ENCODE assay signal across 36 cellular contexts in the genomic region with DNA sequence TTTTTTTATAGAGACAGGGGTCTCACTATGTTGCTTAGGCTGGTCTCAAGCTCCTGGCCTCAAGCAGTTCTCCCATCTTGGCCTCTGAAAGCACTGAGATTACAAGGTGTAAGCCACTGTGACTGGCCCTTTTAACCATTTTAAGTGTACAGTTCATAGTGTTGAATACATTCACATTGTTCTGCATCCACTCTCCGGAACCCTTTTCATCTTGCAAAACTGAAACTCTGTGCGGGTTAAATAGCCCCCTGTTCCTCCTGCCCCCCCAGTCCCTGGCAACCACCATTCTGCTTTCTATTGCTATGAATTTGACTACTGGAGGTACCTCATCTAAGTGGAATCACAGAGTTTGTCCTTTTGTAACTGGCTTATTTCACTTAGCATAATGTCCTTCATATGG.
"Had no signal": no experiment of that assay in that cellular context is flagged by ENCODE, and none has a peak within 500 bp of the region (broad histone marks: within the 10 kb centered on the region; RNA-seq: fewer than 3 reads in every experiment).

No MANE protein-coding gene starts in this region.

- ATAC-seq: activated CD8-positive, alpha-beta T cell treated with anti-CD3 and anti-CD28 coated beads for 36 hours; activated naive CD4-positive, alpha-beta T cell treated with anti-CD3 and anti-CD28 coated beads, Interleukin-2, amount 50 U/mL, for 72 hours; activated T-cell treated with anti-CD3 and anti-CD28 coated beads, Interleukin-2, amount 50 U/mL, for 4 hours; activated T-cell treated with anti-CD3 and anti-CD28 coated beads, Interleukin-2, amount 50 U/mL, for 72 hours; activated T-helper 17 cell treated with anti-CD3 and anti-CD28 coated beads, Interleukin-2, amount 50 U/mL, for 72 hours; body of pancreas had no signal

- H3K9me3 Mint-ChIP-seq: activated B cell treated with CpG ODN at 0.5 μM for 24 hours; activated CD4-positive, alpha-beta memory T cell treated with anti-CD3 and anti-CD28 coated beads for 36 hours; activated CD4-positive, alpha-beta T cell treated with anti-CD3 and anti-CD28 coated beads, Interleukin-2, amount 10 ng/mL, durations not matched to agents 24 days and 14 days; activated CD8-positive, alpha-beta T cell treated with anti-CD3 and anti-CD28 coated beads for 36 hours; activated naive CD4-positive, alpha-beta T cell treated with anti-CD3 and anti-CD28 coated beads for 36 hours; activated naive CD4-positive, alpha-beta T cell treated with anti-CD3 and anti-CD28 coated beads, Interleukin-2, amount 50 U/mL, for 72 hours; activated naive CD8-positive, alpha-beta T cell treated with anti-CD3 and anti-CD28 coated beads for 36 hours; activated T-cell treated with anti-CD3 and anti-CD28 coated beads, Interleukin-2, amount 50 U/mL, for 4 hours; activated T-cell treated with anti-CD3 and anti-CD28 coated beads, Interleukin-2, amount 50 U/mL, for 72 hours; activated T-helper 1 cell treated with anti-CD3 and anti-CD28 coated beads, Interleukin-12 subunit alpha, Interleukin-12 subunit beta, Interleukin-2, Interleukin-4 antibody, amounts not matched to agents 30 ng/mL and 10 ng/mL and 1 ng/mL, durations not matched to agents 14 hours and 24 hours and 36 hours; activated T-helper 17 cell treated with anti-CD3 and anti-CD28 coated beads, Interleukin-2, amount 50 U/mL, for 72 hours; T-helper 1 cell treated with Interleukin-12 subunit alpha and Interleukin-12 subunit beta and Interleukin-4 antibody, amounts not matched to agents 30 μg/mL and 1 μg/mL, for 36 hours; T-helper 2 cell treated with Interferon-gamma antibody and Interleukin-4, amounts not matched to agents 5 μg/mL and 100 μg/mL, for 36 hours had no signal

- H3K9me3 ChIP-seq: adrenal gland, body of pancreas, breast epithelium had no signal

- H3K27ac Mint-ChIP-seq: activated B cell treated with CpG ODN at 0.5 μM for 24 hours; activated CD4-positive, alpha-beta memory T cell treated with anti-CD3 and anti-CD28 coated beads for 36 hours; activated CD4-positive, alpha-beta T cell treated with anti-CD3 and anti-CD28 coated beads, Interleukin-2, amount 10 ng/mL, durations not matched to agents 24 days and 14 days; activated CD8-positive, alpha-beta T cell treated with anti-CD3 and anti-CD28 coated beads for 36 hours; activated naive CD4-positive, alpha-beta T cell treated with anti-CD3 and anti-CD28 coated beads for 36 hours; activated naive CD4-positive, alpha-beta T cell treated with anti-CD3 and anti-CD28 coated beads, Interleukin-2, amount 50 U/mL, for 72 hours; activated naive CD8-positive, alpha-beta T cell treated with anti-CD3 and anti-CD28 coated beads for 36 hours; activated T-cell treated with anti-CD3 and anti-CD28 coated beads, Interleukin-2, amount 50 U/mL, for 72 hours; activated T-helper 1 cell treated with anti-CD3 and anti-CD28 coated beads, Interleukin-12 subunit alpha, Interleukin-12 subunit beta, Interleukin-2, Interleukin-4 antibody, amounts not matched to agents 30 ng/mL and 10 ng/mL and 1 ng/mL, durations not matched to agents 14 hours and 24 hours and 36 hours; activated T-helper 17 cell treated with anti-CD3 and anti-CD28 coated beads, Interleukin-2, amount 50 U/mL, for 72 hours; T-helper 1 cell treated with Interleukin-12 subunit alpha and Interleukin-12 subunit beta and Interleukin-4 antibody, amounts not matched to agents 30 μg/mL and 1 μg/mL, for 36 hours; T-helper 2 cell treated with Interferon-gamma antibody and Interleukin-4, amounts not matched to agents 5 μg/mL and 100 μg/mL, for 36 hours had no signal

- H3K27me3 ChIP-seq: adrenal gland, body of pancreas, brain microvascular endothelial cell, breast epithelium had no signal

- H3K27ac ChIP-seq: adrenal gland, body of pancreas, brain microvascular endothelial cell, breast epithelium, VCaP had no signal

- FAIRE-seq: astrocyte, TTC549 had no signal

- H3K36me3 ChIP-seq: adrenal gland, brain microvascular endothelial cell, breast epithelium had no signal

- H3K4me3 ChIP-seq: adrenal gland, body of pancreas, breast epithelium had no signal

- H3K36me3 Mint-ChIP-seq: activated CD4-positive, alpha-beta memory T cell treated with anti-CD3 and anti-CD28 coated beads for 36 hours; activated naive CD4-positive, alpha-beta T cell treated with anti-CD3 and anti-CD28 coated beads, Interleukin-2, amount 50 U/mL, for 72 hours; activated naive CD8-positive, alpha-beta T cell treated with anti-CD3 and anti-CD28 coated beads for 36 hours had no signal

- H3K4me3 Mint-ChIP-seq: activated B cell treated with CpG ODN at 0.5 μM for 24 hours; activated CD4-positive, alpha-beta memory T cell treated with anti-CD3 and anti-CD28 coated beads for 36 hours; activated CD4-positive, alpha-beta T cell treated with anti-CD3 and anti-CD28 coated beads, Interleukin-2, amount 10 ng/mL, durations not matched to agents 24 days and 14 days; activated CD8-positive, alpha-beta T cell treated with anti-CD3 and anti-CD28 coated beads for 36 hours; activated naive CD4-positive, alpha-beta T cell treated with anti-CD3 and anti-CD28 coated beads for 36 hours; activated naive CD8-positive, alpha-beta T cell treated with anti-CD3 and anti-CD28 coated beads for 36 hours; activated T-cell treated with anti-CD3 and anti-CD28 coated beads, Interleukin-2, amount 50 U/mL, for 4 hours; activated T-cell treated with anti-CD3 and anti-CD28 coated beads, Interleukin-2, amount 50 U/mL, for 72 hours; activated T-helper 1 cell treated with anti-CD3 and anti-CD28 coated beads, Interleukin-12 subunit alpha, Interleukin-12 subunit beta, Interleukin-2, Interleukin-4 antibody, amounts not matched to agents 30 ng/mL and 10 ng/mL and 1 ng/mL, durations not matched to agents 14 hours and 24 hours and 36 hours; activated T-helper 17 cell treated with anti-CD3 and anti-CD28 coated beads, Interleukin-2, amount 50 U/mL, for 72 hours; T-helper 1 cell treated with Interleukin-12 subunit alpha and Interleukin-12 subunit beta and Interleukin-4 antibody, amounts not matched to agents 30 μg/mL and 1 μg/mL, for 36 hours; T-helper 2 cell treated with Interferon-gamma antibody and Interleukin-4, amounts not matched to agents 5 μg/mL and 100 μg/mL, for 36 hours had no signal

- H3K27me3 Mint-ChIP-seq: activated CD8-positive, alpha-beta T cell treated with anti-CD3 and anti-CD28 coated beads for 36 hours had no signal

- H3K4me1 ChIP-seq: adrenal gland, body of pancreas had no signal

- H3K4me1 Mint-ChIP-seq: activated B cell treated with CpG ODN at 0.5 μM for 24 hours; activated naive CD8-positive, alpha-beta T cell treated with anti-CD3 and anti-CD28 coated beads for 36 hours; activated T-helper 17 cell treated with anti-CD3 and anti-CD28 coated beads, Interleukin-2, amount 50 U/mL, for 72 hours had no signal

- DNase-seq: activated B cell treated with CpG ODN at 0.5 μM for 24 hours; activated CD4-positive, alpha-beta memory T cell treated with anti-CD3 and anti-CD28 coated beads for 36 hours; activated CD4-positive, alpha-beta T cell treated with anti-CD3 and anti-CD28 coated beads for 4 hours; activated CD4-positive, alpha-beta T cell treated with anti-CD3 and anti-CD28 coated beads, Interleukin-2, amount 10 ng/mL, durations not matched to agents 24 days and 14 days; activated CD4-positive, alpha-beta T cell treated with anti-CD3 and anti-CD28 coated beads, Interleukin-2, amount 50 U/mL, for 1 hour; activated CD4-positive, alpha-beta T cell treated with anti-CD3 and anti-CD28 coated beads, Interleukin-2, amount 50 U/mL, for 4 hours; activated CD4-positive, CD25-positive, alpha-beta regulatory T cell treated with anti-CD3 and anti-CD28 coated beads, Interleukin-2, amount 50 U/mL, for 72 hours; activated CD8-positive, alpha-beta memory T cell treated with anti-CD3 and anti-CD28 coated beads, Interleukin-2, amount 50 U/mL, for 4 hours; activated CD8-positive, alpha-beta T cell treated with anti-CD3 and anti-CD28 coated beads for 36 hours; activated gamma-delta T cell treated with Interleukin-2 at 50 U/mL for 16 hours; activated naive CD4-positive, alpha-beta T cell; activated naive CD4-positive, alpha-beta T cell treated with anti-CD3 and anti-CD28 coated beads for 36 hours; activated naive CD4-positive, alpha-beta T cell treated with anti-CD3 and anti-CD28 coated beads, Interleukin-2, amount 50 U/mL, for 16 hours; activated naive CD8-positive, alpha-beta T cell treated with anti-CD3 and anti-CD28 coated beads for 36 hours; activated T-cell treated with anti-CD3 and anti-CD28 coated beads for 4 hours; activated T-cell treated with anti-CD3 and anti-CD28 coated beads, Interleukin-2, amount 50 U/mL, for 1 hour; activated T-cell treated with anti-CD3 and anti-CD28 coated beads, Interleukin-2, amount 50 U/mL, for 4 hours; activated T-cell treated with anti-CD3 and anti-CD28 coated beads, Interleukin-2, amount 50 U/mL, for 72 hours; adrenal gland; amniotic stem cell; aorta; body of pancreas; brain microvascular endothelial cell; central memory CD4-positive, alpha-beta T cell; T-helper 1 cell; T-helper 2 cell; T-helper 9 cell had no signal
